In genomic region chr7:64170974-64171373, GRCh38 we compare ENCODE assay signal across 4 cellular contexts. TPM values are rescaled to one million over a fixed set of nuclear protein-coding genes. Genes with fewer than 3 reads are reported as not detected.
"Had no signal": no experiment of that assay in that cellular context is flagged by ENCODE, and none has a peak within 500 bp of the region (broad histone marks: within the 10 kb centered on the region; RNA-seq: fewer than 3 reads in every experiment).

No MANE protein-coding gene starts in this region.

RNA-seq across cellular contexts. Expression of gene ZNF735, which starts 36.0 kb away (rescaled TPM):
- total RNA-seq: HT-29, HT1080, IMR-90 had no signal
- polyA plus RNA-seq: IgD-negative memory B cell, IMR-90 had no signal

RNA-seq across cellular contexts. Expression of gene ZNF679, which starts 57.3 kb away (rescaled TPM):
- total RNA-seq: HT-29, HT1080, IMR-90 had no signal
- polyA plus RNA-seq: IgD-negative memory B cell, IMR-90 had no signal
